1 cellular context compared by ENCODE assay signal in the genomic region with DNA sequence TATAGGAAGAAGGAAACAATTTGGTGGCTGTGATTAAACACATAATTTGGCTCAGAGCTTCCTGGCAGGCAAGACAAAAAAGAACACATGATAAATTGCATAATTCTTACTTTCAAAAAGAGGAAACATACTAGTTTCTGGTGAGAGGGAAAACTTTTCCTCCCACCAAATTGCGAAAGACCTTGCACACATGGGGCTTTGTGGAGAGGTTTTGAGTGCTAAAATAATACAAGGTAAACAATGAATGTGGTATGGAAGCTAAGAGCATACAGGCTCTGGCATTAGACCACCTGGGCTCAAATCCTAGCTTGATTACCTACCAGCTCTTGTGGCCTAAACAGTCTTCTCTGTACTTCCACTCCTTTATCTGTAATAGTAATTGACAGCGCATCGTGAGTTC.
TF ChIP-seq lines count a peak whose summit lies in the region.

No MANE protein-coding gene starts in this region.

TF ChIP-seq in HepG2, 621 proteins besides CTCF, POLR2A, EP300 and RAD21 (continued from another document and continues in another):
- TF ChIP-seq, protein P1, sequence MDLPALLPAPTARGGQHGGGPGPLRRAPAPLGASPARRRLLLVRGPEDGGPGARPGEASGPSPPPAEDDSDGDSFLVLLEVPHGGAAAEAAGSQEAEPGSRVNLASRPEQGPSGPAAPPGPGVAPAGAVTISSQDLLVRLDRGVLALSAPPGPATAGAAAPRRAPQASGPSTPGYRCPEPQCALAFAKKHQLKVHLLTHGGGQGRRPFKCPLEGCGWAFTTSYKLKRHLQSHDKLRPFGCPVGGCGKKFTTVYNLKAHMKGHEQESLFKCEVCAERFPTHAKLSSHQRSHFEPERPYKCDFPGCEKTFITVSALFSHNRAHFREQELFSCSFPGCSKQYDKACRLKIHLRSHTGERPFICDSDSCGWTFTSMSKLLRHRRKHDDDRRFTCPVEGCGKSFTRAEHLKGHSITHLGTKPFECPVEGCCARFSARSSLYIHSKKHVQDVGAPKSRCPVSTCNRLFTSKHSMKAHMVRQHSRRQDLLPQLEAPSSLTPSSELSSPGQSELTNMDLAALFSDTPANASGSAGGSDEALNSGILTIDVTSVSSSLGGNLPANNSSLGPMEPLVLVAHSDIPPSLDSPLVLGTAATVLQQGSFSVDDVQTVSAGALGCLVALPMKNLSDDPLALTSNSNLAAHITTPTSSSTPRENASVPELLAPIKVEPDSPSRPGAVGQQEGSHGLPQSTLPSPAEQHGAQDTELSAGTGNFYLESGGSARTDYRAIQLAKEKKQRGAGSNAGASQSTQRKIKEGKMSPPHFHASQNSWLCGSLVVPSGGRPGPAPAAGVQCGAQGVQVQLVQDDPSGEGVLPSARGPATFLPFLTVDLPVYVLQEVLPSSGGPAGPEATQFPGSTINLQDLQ (CRISPR knock-in tag; IDR thresholded peaks at IDR 0.05): no peak
- TF ChIP-seq KLF9 (CRISPR knock-in tag; IDR thresholded peaks at IDR 0.05; ENCODE audit: low read depth) (0 out of 2 replicates have a peak, but pooled peaks have one; percentile 29), SMARCE1 (IDR thresholded peaks at IDR 0.05; ENCODE audit: borderline replicate concordance) (no peak), HMGA1 (CRISPR knock-in tag; conservative IDR thresholded peaks at IDR 0.05) (no peak), ZMYM3 (CRISPR knock-in tag; IDR thresholded peaks at IDR 0.05) (no peak), ZNF382 (CRISPR knock-in tag; IDR thresholded peaks at IDR 0.05; ENCODE audit: borderline replicate concordance) (no peak), SUZ12 (IDR thresholded peaks at IDR 0.05; ENCODE audit: low read depth, low read length) (no peak), SKI (IDR thresholded peaks at IDR 0.05; ENCODE audit: partially characterized antibody) (no peak), REXO4 (CRISPR knock-in tag; IDR thresholded peaks at IDR 0.05; ENCODE audit: borderline replicate concordance) (no peak), CBX5 (CRISPR knock-in tag; IDR thresholded peaks at IDR 0.05; ENCODE audit: borderline replicate concordance) (no peak), FOXO1 (CRISPR knock-in tag; IDR thresholded peaks at IDR 0.05) (no peak), PHF5A (CRISPR knock-in tag; IDR thresholded peaks at IDR 0.05; ENCODE audit: low read depth, unreplicated experiment) (peak; percentile 51), TBX3 (IDR thresholded peaks at IDR 0.05; ENCODE audit: borderline replicate concordance) (0 out of 2 replicates have a peak, but pooled peaks have one; percentile 18), ZC3H13 (CRISPR knock-in tag; IDR thresholded peaks at IDR 0.05) (no peak), ZNF235 (CRISPR knock-in tag; IDR thresholded peaks at IDR 0.05; ENCODE audit: borderline replicate concordance) (no peak), ZSCAN12 (CRISPR knock-in tag; IDR thresholded peaks at IDR 0.05) (no peak), ZNF446 (CRISPR knock-in tag; IDR thresholded peaks at IDR 0.05) (no peak), ZNF224 (CRISPR knock-in tag; IDR thresholded peaks at IDR 0.05) (no peak), ZNF264 (CRISPR knock-in tag; IDR thresholded peaks at IDR 0.05) (no peak), BORCS8-MEF2B (CRISPR knock-in tag; IDR thresholded peaks at IDR 0.05) (no peak), BRD4 (CRISPR knock-in tag; IDR thresholded peaks at IDR 0.05) (no peak)
- TF ChIP-seq, protein P2, sequence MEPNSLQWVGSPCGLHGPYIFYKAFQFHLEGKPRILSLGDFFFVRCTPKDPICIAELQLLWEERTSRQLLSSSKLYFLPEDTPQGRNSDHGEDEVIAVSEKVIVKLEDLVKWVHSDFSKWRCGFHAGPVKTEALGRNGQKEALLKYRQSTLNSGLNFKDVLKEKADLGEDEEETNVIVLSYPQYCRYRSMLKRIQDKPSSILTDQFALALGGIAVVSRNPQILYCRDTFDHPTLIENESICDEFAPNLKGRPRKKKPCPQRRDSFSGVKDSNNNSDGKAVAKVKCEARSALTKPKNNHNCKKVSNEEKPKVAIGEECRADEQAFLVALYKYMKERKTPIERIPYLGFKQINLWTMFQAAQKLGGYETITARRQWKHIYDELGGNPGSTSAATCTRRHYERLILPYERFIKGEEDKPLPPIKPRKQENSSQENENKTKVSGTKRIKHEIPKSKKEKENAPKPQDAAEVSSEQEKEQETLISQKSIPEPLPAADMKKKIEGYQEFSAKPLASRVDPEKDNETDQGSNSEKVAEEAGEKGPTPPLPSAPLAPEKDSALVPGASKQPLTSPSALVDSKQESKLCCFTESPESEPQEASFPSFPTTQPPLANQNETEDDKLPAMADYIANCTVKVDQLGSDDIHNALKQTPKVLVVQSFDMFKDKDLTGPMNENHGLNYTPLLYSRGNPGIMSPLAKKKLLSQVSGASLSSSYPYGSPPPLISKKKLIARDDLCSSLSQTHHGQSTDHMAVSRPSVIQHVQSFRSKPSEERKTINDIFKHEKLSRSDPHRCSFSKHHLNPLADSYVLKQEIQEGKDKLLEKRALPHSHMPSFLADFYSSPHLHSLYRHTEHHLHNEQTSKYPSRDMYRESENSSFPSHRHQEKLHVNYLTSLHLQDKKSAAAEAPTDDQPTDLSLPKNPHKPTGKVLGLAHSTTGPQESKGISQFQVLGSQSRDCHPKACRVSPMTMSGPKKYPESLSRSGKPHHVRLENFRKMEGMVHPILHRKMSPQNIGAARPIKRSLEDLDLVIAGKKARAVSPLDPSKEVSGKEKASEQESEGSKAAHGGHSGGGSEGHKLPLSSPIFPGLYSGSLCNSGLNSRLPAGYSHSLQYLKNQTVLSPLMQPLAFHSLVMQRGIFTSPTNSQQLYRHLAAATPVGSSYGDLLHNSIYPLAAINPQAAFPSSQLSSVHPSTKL (CRISPR knock-in tag; IDR thresholded peaks at IDR 0.05): peak; percentile 92
- TF ChIP-seq, protein P3, sequence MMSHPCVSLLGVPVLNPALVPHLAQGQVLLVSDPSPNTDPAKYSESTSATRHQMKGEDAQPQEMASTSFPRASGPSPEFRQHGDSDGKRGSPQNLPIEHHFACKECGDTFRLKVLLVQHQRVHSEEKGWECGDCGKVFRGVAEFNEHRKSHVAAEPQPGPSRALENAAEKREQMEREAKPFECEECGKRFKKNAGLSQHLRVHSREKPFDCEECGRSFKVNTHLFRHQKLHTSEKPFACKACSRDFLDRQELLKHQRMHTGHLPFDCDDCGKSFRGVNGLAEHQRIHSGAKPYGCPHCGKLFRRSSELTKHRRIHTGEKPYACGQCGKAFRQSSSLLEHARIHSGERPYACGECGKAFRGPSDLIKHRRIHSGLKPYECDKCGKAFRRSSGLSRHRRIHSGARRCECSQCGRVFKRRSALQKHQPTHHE (CRISPR knock-in tag; IDR thresholded peaks at IDR 0.05; ENCODE audit: borderline replicate concordance): no peak
- TF ChIP-seq, protein P4, sequence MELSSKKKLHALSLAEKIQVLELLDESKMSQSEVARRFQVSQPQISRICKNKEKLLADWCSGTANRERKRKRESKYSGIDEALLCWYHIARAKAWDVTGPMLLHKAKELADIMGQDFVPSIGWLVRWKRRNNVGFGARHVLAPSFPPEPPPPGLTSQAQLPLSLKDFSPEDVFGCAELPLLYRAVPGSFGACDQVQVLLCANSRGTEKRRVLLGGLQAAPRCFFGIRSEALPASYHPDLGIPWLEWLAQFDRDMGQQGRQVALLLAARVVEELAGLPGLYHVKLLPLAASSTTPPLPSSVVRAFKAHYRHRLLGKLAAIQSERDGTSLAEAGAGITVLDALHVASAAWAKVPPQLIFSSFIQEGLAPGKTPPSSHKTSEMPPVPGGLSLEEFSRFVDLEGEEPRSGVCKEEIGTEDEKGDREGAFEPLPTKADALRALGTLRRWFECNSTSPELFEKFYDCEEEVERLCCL (CRISPR knock-in tag; IDR thresholded peaks at IDR 0.05; ENCODE audit: borderline replicate concordance): no peak
- TF ChIP-seq, protein P5, sequence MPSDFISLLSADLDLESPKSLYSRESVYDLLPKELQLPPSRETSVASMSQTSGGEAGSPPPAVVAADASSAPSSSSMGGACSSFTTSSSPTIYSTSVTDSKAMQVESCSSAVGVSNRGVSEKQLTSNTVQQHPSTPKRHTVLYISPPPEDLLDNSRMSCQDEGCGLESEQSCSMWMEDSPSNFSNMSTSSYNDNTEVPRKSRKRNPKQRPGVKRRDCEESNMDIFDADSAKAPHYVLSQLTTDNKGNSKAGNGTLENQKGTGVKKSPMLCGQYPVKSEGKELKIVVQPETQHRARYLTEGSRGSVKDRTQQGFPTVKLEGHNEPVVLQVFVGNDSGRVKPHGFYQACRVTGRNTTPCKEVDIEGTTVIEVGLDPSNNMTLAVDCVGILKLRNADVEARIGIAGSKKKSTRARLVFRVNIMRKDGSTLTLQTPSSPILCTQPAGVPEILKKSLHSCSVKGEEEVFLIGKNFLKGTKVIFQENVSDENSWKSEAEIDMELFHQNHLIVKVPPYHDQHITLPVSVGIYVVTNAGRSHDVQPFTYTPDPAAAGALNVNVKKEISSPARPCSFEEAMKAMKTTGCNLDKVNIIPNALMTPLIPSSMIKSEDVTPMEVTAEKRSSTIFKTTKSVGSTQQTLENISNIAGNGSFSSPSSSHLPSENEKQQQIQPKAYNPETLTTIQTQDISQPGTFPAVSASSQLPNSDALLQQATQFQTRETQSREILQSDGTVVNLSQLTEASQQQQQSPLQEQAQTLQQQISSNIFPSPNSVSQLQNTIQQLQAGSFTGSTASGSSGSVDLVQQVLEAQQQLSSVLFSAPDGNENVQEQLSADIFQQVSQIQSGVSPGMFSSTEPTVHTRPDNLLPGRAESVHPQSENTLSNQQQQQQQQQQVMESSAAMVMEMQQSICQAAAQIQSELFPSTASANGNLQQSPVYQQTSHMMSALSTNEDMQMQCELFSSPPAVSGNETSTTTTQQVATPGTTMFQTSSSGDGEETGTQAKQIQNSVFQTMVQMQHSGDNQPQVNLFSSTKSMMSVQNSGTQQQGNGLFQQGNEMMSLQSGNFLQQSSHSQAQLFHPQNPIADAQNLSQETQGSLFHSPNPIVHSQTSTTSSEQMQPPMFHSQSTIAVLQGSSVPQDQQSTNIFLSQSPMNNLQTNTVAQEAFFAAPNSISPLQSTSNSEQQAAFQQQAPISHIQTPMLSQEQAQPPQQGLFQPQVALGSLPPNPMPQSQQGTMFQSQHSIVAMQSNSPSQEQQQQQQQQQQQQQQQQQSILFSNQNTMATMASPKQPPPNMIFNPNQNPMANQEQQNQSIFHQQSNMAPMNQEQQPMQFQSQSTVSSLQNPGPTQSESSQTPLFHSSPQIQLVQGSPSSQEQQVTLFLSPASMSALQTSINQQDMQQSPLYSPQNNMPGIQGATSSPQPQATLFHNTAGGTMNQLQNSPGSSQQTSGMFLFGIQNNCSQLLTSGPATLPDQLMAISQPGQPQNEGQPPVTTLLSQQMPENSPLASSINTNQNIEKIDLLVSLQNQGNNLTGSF (CRISPR knock-in tag; IDR thresholded peaks at IDR 0.05): no peak
- TF ChIP-seq, protein P6, sequence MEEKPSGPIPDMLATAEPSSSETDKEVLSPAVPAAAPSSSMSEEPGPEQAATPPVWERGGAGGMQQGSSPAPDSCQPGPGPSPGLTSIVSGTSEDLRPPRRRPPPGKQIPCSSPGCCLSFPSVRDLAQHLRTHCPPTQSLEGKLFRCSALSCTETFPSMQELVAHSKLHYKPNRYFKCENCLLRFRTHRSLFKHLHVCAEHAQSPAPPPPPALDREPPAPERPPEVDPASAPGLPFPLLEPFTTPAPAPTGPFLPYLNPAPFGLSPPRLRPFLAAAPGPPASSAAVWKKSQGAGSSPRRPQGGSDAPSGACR (CRISPR knock-in tag; IDR thresholded peaks at IDR 0.05): no peak
- TF ChIP-seq, protein P7, sequence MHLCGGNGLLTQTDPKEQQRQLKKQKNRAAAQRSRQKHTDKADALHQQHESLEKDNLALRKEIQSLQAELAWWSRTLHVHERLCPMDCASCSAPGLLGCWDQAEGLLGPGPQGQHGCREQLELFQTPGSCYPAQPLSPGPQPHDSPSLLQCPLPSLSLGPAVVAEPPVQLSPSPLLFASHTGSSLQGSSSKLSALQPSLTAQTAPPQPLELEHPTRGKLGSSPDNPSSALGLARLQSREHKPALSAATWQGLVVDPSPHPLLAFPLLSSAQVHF (CRISPR knock-in tag; IDR thresholded peaks at IDR 0.05): no peak
- TF ChIP-seq, protein P8, sequence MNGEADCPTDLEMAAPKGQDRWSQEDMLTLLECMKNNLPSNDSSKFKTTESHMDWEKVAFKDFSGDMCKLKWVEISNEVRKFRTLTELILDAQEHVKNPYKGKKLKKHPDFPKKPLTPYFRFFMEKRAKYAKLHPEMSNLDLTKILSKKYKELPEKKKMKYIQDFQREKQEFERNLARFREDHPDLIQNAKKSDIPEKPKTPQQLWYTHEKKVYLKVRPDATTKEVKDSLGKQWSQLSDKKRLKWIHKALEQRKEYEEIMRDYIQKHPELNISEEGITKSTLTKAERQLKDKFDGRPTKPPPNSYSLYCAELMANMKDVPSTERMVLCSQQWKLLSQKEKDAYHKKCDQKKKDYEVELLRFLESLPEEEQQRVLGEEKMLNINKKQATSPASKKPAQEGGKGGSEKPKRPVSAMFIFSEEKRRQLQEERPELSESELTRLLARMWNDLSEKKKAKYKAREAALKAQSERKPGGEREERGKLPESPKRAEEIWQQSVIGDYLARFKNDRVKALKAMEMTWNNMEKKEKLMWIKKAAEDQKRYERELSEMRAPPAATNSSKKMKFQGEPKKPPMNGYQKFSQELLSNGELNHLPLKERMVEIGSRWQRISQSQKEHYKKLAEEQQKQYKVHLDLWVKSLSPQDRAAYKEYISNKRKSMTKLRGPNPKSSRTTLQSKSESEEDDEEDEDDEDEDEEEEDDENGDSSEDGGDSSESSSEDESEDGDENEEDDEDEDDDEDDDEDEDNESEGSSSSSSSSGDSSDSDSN (CRISPR knock-in tag; IDR thresholded peaks at IDR 0.05): no peak
- TF ChIP-seq, protein P9, sequence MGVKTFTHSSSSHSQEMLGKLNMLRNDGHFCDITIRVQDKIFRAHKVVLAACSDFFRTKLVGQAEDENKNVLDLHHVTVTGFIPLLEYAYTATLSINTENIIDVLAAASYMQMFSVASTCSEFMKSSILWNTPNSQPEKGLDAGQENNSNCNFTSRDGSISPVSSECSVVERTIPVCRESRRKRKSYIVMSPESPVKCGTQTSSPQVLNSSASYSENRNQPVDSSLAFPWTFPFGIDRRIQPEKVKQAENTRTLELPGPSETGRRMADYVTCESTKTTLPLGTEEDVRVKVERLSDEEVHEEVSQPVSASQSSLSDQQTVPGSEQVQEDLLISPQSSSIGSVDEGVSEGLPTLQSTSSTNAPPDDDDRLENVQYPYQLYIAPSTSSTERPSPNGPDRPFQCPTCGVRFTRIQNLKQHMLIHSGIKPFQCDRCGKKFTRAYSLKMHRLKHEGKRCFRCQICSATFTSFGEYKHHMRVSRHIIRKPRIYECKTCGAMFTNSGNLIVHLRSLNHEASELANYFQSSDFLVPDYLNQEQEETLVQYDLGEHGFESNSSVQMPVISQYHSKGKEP (CRISPR knock-in tag; IDR thresholded peaks at IDR 0.05): no peak
- TF ChIP-seq, protein P10, sequence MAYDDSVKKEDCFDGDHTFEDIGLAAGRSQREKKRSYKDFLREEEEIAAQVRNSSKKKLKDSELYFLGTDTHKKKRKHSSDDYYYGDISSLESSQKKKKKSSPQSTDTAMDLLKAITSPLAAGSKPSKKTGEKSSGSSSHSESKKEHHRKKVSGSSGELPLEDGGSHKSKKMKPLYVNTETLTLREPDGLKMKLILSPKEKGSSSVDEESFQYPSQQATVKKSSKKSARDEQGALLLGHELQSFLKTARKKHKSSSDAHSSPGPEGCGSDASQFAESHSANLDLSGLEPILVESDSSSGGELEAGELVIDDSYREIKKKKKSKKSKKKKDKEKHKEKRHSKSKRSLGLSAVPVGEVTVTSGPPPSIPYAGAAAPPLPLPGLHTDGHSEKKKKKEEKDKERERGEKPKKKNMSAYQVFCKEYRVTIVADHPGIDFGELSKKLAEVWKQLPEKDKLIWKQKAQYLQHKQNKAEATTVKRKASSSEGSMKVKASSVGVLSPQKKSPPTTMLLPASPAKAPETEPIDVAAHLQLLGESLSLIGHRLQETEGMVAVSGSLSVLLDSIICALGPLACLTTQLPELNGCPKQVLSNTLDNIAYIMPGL (CRISPR knock-in tag; IDR thresholded peaks at IDR 0.05; ENCODE audit: borderline replicate concordance in 1 of 2, low read depth in 1 of 2): no peak
